In the genomic region with DNA sequence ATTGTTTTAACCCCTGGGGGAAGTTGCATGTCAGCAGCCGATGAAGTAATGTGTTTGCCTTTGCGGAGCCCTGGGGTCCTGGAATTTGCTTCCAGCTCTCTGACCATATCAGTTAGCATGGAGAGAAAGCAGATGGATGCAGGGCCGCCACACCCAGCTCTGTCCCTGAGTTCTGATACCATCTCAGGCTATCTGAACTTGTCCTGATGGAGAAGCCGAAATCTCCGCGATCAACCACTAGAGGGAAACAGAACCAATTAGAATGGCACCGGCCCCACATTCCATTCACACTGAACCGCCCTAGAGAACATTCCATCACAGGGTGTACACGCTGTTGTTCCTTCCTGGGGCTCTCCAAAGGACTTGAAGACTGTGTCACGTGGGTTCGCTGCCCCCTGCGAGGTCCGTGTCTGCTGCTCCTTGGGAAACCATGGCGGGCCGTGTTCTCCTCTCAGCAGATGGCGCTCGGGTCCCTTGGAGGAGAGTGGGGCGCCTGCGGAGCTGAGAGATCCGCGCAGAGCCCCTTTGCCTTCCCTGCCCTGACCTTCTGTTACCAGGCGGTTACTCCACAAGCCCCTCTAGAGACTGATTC, we compare ENCODE assay signal across 8 cellular contexts.
DNase-seq lines count a peak whose midpoint lies in the region; ATAC-seq, FAIRE-seq and TF ChIP-seq lines count a peak whose summit lies in the region.

No MANE protein-coding gene starts in this region.

- H3K4me1 ChIP-seq in endothelial cell of umbilical vein (ENCODE audit: control insufficient read depth, extremely low read depth, insufficient read depth, low read length): peaks cover 65% of the 10 kb centered on the region

- peak overlapping the region; percentile 23 for H2AFZ ChIP-seq in endothelial cell of umbilical vein (ENCODE audit: low read depth, low read length)

- H3K4me3 ChIP-seq in endothelial cell of umbilical vein (replicated peaks in 1 of 3; ENCODE audit: insufficient read depth in 1 of 3, low read depth in 1 of 3, low read length in 3 of 3): no peak overlapping the region

- no peaks in the 10 kb centered on the region for H3K9me1 ChIP-seq in endothelial cell of umbilical vein (replicated peaks; ENCODE audit: control insufficient read depth, extremely low read depth, insufficient read depth, low read length)

- no peaks in the 10 kb centered on the region for H3K79me2 ChIP-seq in endothelial cell of umbilical vein (ENCODE audit: control insufficient read depth, insufficient read depth, low read length)

- H3K9ac ChIP-seq in endothelial cell of umbilical vein (replicated peaks; ENCODE audit: extremely low read depth, insufficient read depth, low read length): peak overlapping the region; percentile 64

- peak; percentile 39 for DNase-seq in NAMALWA (ENCODE audit: low spot score)
- peak; percentile 55 for DNase-seq in activated CD4-positive, alpha-beta T cell treated with anti-CD3 and anti-CD28 coated beads for 48 hours
- DNase-seq in endothelial cell of umbilical vein (ENCODE audit: low read depth, low spot score): peak; percentile 97
- peak; percentile 94 to 99 for DNase-seq in lung microvascular endothelial cell (ENCODE audit: low read depth in 2 of 2)
- peak; percentile 62 for DNase-seq in stimulated activated CD8-positive, alpha-beta memory T cell treated with anti-CD3 and anti-CD28 coated beads, Interleukin-4, amount 100 ng/mL, for 48 hours

- no peak overlapping the region for H3K4me2 ChIP-seq in endothelial cell of umbilical vein (ENCODE audit: insufficient read depth, low read length)

- H4K20me1 ChIP-seq in endothelial cell of umbilical vein (replicated peaks; ENCODE audit: control insufficient read depth, extremely low read depth, insufficient read depth, low read length): no peaks in the 10 kb centered on the region

- TF ChIP-seq POLR2A in endothelial cell of umbilical vein (IDR thresholded peaks at IDR 0.05; ENCODE audit: low read depth, low read length): peak; percentile 80

- H3K9me3 ChIP-seq in endothelial cell of umbilical vein (replicated peaks; ENCODE audit: control insufficient read depth, insufficient read depth, low read length): no peaks in the 10 kb centered on the region

- dilution Hi-C loops in endothelial cell of umbilical vein (cut with MboI; ENCODE audit: extremely low pct_ligation_motif_present, low sequenced_read_pairs): no loop called here

- H3K36me3 ChIP-seq in endothelial cell of umbilical vein (ENCODE audit: control insufficient read depth in 2 of 2, extremely low read depth in 1 of 2, insufficient read depth in 2 of 2, low read length in 2 of 2): no peaks in the 10 kb centered on the region

- TF ChIP-seq CTCF in 22Rv1 (IDR thresholded peaks at IDR 0.05) (peak; percentile 89), GM12872 (IDR thresholded peaks at IDR 0.05; ENCODE audit: insufficient read depth, low read depth, low read length) (peak; percentile 59), endothelial cell of umbilical vein (IDR thresholded peaks at IDR 0.05; ENCODE audit: extremely low read depth in 1 of 2, insufficient read depth in 1 of 2, low read depth in 1 of 2, low read length in 2 of 2) (peak; percentile 66 to 89)

- no peak for ATAC-seq in GM18861 (IDR thresholded peaks at IDR 0.05; ENCODE audit: unreplicated experiment)

- no peaks in the 10 kb centered on the region for H3K27me3 ChIP-seq in endothelial cell of umbilical vein (ENCODE audit: control insufficient read depth in 2 of 2, insufficient read depth in 2 of 2, low read length in 2 of 2)

- no peak overlapping the region for H3K27ac ChIP-seq in 22Rv1
- peak overlapping the region; percentile 89 for H3K27ac ChIP-seq in endothelial cell of umbilical vein (ENCODE audit: insufficient read depth, low read depth, low read length)

- POLR2A ChIA-PET in endothelial cell of umbilical vein (lab: Charles Lee): interaction anchor here (0.6 to 2.6 kb wide), 4 partner anchors 25 to 290 kb away, joined by 3 to 6 read pairs (median 4); no protein-coding TSS in a partner anchor

- BruUV-seq in endothelial cell of umbilical vein (replicated peaks; lab: Mats Ljungman, UMichigan): no TSS peak

- peak; percentile 100 for FAIRE-seq in endothelial cell of umbilical vein (lab: Jason Lieb, UNC)

- CTCF ChIA-PET in endothelial cell of umbilical vein (lab: Charles Lee): interaction anchor here (0.6 to 32.6 kb wide), 42 partner anchors 9 to 418 kb away, joined by 3 to 1439 read pairs (median 4); partner anchors contain the start of gene ARHGAP29

- intact Hi-C loops in endothelial cell of umbilical vein (cut with micrococcal nuclease): loop anchor here (1.0 to 2.0 kb wide), 6 partner anchors 16 to 291 kb away; no protein-coding TSS in a partner anchor

TF ChIP-seq in endothelial cell of umbilical vein, 7 proteins besides CTCF, POLR2A, EP300 and RAD21:
- no peak for TF ChIP-seq EZH2 (IDR thresholded peaks at IDR 0.05; ENCODE audit: borderline replicate concordance, low read depth, low read length, severe bottlenecking)
- TF ChIP-seq MYC (IDR thresholded peaks at IDR 0.05; ENCODE audit: low read depth, low read length): no peak
- TF ChIP-seq MAX (IDR thresholded peaks at IDR 0.05; ENCODE audit: insufficient read depth, insufficient read length): peak; percentile 97
- TF ChIP-seq POLR2AphosphoS5 (IDR thresholded peaks at IDR 0.05; ENCODE audit: insufficient read depth, low read depth, low read length): peak; percentile 94
- TF ChIP-seq FOS (IDR thresholded peaks at IDR 0.05; ENCODE audit: borderline replicate concordance, insufficient read depth, low read length): no peak
- peak; percentile 18 for TF ChIP-seq JUN (IDR thresholded peaks at IDR 0.05; ENCODE audit: borderline replicate concordance, insufficient read depth, insufficient read length, low read depth)
- peak; percentile 93 for TF ChIP-seq GATA2 (IDR thresholded peaks at IDR 0.05; ENCODE audit: insufficient read depth, insufficient read length, low read depth, low read length)

Comparison
In these comparisons a context has a peak if more than half of its experiments do, and no peak if none do; other contexts are left out.
1. DNase-seq: peak in every context shown above with its lines; median percentile 97 in endothelial cell of umbilical vein; 96 in lung microvascular endothelial cell; 62 in stimulated activated CD8-positive, alpha-beta memory T cell treated with anti-CD3 and anti-CD28 coated beads, Interleukin-4, amount 100 ng/mL, for 48 hours; 55 in activated CD4-positive, alpha-beta T cell treated with anti-CD3 and anti-CD28 coated beads for 48 hours; 39 in NAMALWA.